ENCODE assay signal across 8 cellular contexts in genomic region chr1:46202975-46203737, GRCh38. TPM values are rescaled to one million over a fixed set of nuclear protein-coding genes. Genes with fewer than 3 reads are reported as not detected.
DNase-seq lines count a peak whose midpoint lies in the region; ATAC-seq and TF ChIP-seq lines count a peak whose summit lies in the region.

A gene with protein sequence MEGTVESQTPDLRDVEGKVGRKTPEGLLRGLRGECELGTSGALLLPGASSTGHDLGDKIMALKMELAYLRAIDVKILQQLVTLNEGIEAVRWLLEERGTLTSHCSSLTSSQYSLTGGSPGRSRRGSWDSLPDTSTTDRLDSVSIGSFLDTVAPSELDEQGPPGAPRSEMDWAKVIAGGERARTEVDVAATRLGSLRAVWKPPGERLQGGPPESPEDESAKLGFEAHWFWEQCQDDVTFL (plus strand): TSS chr1:46203334. CDS start chr1:46203427, 93 bp downstream.

- TF ChIP-seq CTCF in CD14-positive monocyte (IDR thresholded peaks at IDR 0.05), result no peak

- intact Hi-C loops in CD14-positive monocyte (cut with micrococcal nuclease), result no loop called here

- POLR2A ChIA-PET in activated CD4-positive, alpha-beta memory T cell treated with anti-CD3 and anti-CD28 coated beads, Interleukin-2, amount 10 ng/mL, durations not matched to agents 7 days and 5 days (lab: Charles Lee), result no interaction called here

- H3K27ac Mint-ChIP-seq in CD14-positive monocyte, result no peak within 1 kb of the TSS
- H3K27ac Mint-ChIP-seq in activated CD4-positive, alpha-beta memory T cell treated with anti-CD3 and anti-CD28 coated beads, Interleukin-2, amount 10 ng/mL, durations not matched to agents 7 days and 5 days, result no peak within 1 kb of the TSS

- H3K36me3 Mint-ChIP-seq in CD14-positive monocyte, result peaks cover 0 to 3% of the 10 kb centered on the region in 2 donors
- no peaks in the 10 kb centered on the region for H3K36me3 Mint-ChIP-seq in activated CD4-positive, alpha-beta memory T cell treated with anti-CD3 and anti-CD28 coated beads, Interleukin-2, amount 10 ng/mL, durations not matched to agents 7 days and 5 days (ENCODE audit: low read depth)

- no peak for TF ChIP-seq EP300 in Ishikawa (IDR thresholded peaks at IDR 0.05; ENCODE audit: borderline replicate concordance)

- CTCF ChIA-PET in activated CD4-positive, alpha-beta memory T cell treated with anti-CD3 and anti-CD28 coated beads, Interleukin-2, amount 10 ng/mL, durations not matched to agents 7 days and 5 days (lab: Charles Lee), result interaction anchor here (1.3 to 1.5 kb wide), 2 partner anchors 17 to 20 kb away, joined by 3 read pairs; no protein-coding TSS in a partner anchor

- peak within 1 kb of the TSS; percentile 78 to 97 for H3K4me3 Mint-ChIP-seq in CD14-positive monocyte
- H3K4me3 Mint-ChIP-seq in activated CD4-positive, alpha-beta memory T cell treated with anti-CD3 and anti-CD28 coated beads, Interleukin-2, amount 10 ng/mL, durations not matched to agents 7 days and 5 days, result peak within 1 kb of the TSS; percentile 56

- H3K4me1 Mint-ChIP-seq in CD14-positive monocyte, result peaks cover 29% of the 10 kb centered on the region
- peaks cover 20% of the 10 kb centered on the region for H3K4me1 Mint-ChIP-seq in activated CD4-positive, alpha-beta memory T cell treated with anti-CD3 and anti-CD28 coated beads, Interleukin-2, amount 10 ng/mL, durations not matched to agents 7 days and 5 days

- H3K9me3 Mint-ChIP-seq in CD14-positive monocyte, result peaks cover 0 to 2% (median 0%) of the 10 kb centered on the region in 7 donors
- no peaks in the 10 kb centered on the region for H3K9me3 Mint-ChIP-seq in activated CD4-positive, alpha-beta memory T cell treated with anti-CD3 and anti-CD28 coated beads, Interleukin-2, amount 10 ng/mL, durations not matched to agents 7 days and 5 days

- no peak for DNase-seq in CD14-positive monocyte (ENCODE audit: low spot score)
- DNase-seq in activated CD4-positive, alpha-beta memory T cell treated with anti-CD3 and anti-CD28 coated beads, Interleukin-2, amount 10 ng/mL, durations not matched to agents 7 days and 5 days, result peak; percentile 27
- peak; percentile 58 for DNase-seq in epidermal melanocyte (ENCODE audit: insufficient read length, low spot score)
- DNase-seq in medulla oblongata (ENCODE audit: extremely low spot score), result peak; percentile 87
- DNase-seq in stimulated activated CD8-positive, alpha-beta memory T cell treated with anti-CD3 and anti-CD28 coated beads, Interleukin-4, amount 100 ng/mL, for 48 hours, result peak; percentile 63
- DNase-seq in NCI-H446 (lab: John Stamatoyannopoulos, UW), result no peak

- TF ChIP-seq RAD21 in Ishikawa (IDR thresholded peaks at IDR 0.05; ENCODE audit: low read depth), result no peak

- no peak for ATAC-seq in GM19023 (IDR thresholded peaks at IDR 0.05; ENCODE audit: unreplicated experiment)

- H3K27me3 Mint-ChIP-seq in CD14-positive monocyte (ENCODE audit: low read depth in 3 of 3), result peaks cover 8 to 26% (median 9%) of the 10 kb centered on the region in 3 donors
- peaks cover 2% of the 10 kb centered on the region for H3K27me3 Mint-ChIP-seq in activated CD4-positive, alpha-beta memory T cell treated with anti-CD3 and anti-CD28 coated beads, Interleukin-2, amount 10 ng/mL, durations not matched to agents 7 days and 5 days

TF ChIP-seq in Ishikawa, 13 proteins besides CTCF, POLR2A, EP300 and RAD21:
- TF ChIP-seq TAF1 (IDR thresholded peaks at IDR 0.05; ENCODE audit: low read depth) (no peak), EGR1 (IDR thresholded peaks at IDR 0.05) (peak; percentile 87), YY1 (IDR thresholded peaks at IDR 0.05; ENCODE audit: low read depth) (0 out of 2 replicates have a peak, but pooled peaks have one; percentile 21), CEBPB (IDR thresholded peaks at IDR 0.05) (no peak), ZBTB7A (IDR thresholded peaks at IDR 0.05; ENCODE audit: low read depth) (peak; percentile 84; the same call in 1 of the 2 replicates), TCF12 (IDR thresholded peaks at IDR 0.05; ENCODE audit: low read depth) (no peak), CREB1 (IDR thresholded peaks at IDR 0.05; ENCODE audit: low read depth) (no peak), MAX (IDR thresholded peaks at IDR 0.05) (no peak), FOXM1 (IDR thresholded peaks at IDR 0.05; ENCODE audit: borderline replicate concordance, low read depth) (no peak), NFIC (IDR thresholded peaks at IDR 0.05) (no peak), TEAD4 (IDR thresholded peaks at IDR 0.05) (no peak)
- TF ChIP-seq, protein P1, sequence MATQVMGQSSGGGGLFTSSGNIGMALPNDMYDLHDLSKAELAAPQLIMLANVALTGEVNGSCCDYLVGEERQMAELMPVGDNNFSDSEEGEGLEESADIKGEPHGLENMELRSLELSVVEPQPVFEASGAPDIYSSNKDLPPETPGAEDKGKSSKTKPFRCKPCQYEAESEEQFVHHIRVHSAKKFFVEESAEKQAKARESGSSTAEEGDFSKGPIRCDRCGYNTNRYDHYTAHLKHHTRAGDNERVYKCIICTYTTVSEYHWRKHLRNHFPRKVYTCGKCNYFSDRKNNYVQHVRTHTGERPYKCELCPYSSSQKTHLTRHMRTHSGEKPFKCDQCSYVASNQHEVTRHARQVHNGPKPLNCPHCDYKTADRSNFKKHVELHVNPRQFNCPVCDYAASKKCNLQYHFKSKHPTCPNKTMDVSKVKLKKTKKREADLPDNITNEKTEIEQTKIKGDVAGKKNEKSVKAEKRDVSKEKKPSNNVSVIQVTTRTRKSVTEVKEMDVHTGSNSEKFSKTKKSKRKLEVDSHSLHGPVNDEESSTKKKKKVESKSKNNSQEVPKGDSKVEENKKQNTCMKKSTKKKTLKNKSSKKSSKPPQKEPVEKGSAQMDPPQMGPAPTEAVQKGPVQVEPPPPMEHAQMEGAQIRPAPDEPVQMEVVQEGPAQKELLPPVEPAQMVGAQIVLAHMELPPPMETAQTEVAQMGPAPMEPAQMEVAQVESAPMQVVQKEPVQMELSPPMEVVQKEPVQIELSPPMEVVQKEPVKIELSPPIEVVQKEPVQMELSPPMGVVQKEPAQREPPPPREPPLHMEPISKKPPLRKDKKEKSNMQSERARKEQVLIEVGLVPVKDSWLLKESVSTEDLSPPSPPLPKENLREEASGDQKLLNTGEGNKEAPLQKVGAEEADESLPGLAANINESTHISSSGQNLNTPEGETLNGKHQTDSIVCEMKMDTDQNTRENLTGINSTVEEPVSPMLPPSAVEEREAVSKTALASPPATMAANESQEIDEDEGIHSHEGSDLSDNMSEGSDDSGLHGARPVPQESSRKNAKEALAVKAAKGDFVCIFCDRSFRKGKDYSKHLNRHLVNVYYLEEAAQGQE (IDR thresholded peaks at IDR 0.05; ENCODE audit: low read depth), result no peak
- TF ChIP-seq, protein P2, sequence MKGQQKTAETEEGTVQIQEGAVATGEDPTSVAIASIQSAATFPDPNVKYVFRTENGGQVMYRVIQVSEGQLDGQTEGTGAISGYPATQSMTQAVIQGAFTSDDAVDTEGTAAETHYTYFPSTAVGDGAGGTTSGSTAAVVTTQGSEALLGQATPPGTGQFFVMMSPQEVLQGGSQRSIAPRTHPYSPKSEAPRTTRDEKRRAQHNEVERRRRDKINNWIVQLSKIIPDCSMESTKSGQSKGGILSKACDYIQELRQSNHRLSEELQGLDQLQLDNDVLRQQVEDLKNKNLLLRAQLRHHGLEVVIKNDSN (IDR thresholded peaks at IDR 0.05), result no peak

RNA-seq across cellular contexts. Expression of the gene that starts here (rescaled TPM):
- polyA plus RNA-seq in CD14-positive monocyte, result not detected
- under 1 TPM; 0.15 to 0.20 TPM for total RNA-seq in activated CD4-positive, alpha-beta memory T cell treated with anti-CD3 and anti-CD28 coated beads, Interleukin-2, amount 10 ng/mL, durations not matched to agents 7 days and 5 days

Comparison
In these comparisons a context has a peak if more than half of its experiments do, and no peak if none do; other contexts are left out.
1. Peak in DNase-seq in activated CD4-positive, alpha-beta memory T cell treated with anti-CD3 and anti-CD28 coated beads, Interleukin-2, amount 10 ng/mL, durations not matched to agents 7 days and 5 days; RNA of the gene not detected or under 1 TPM.
2. DNase-seq: peak in epidermal melanocyte (single experiment), medulla oblongata (single experiment) and stimulated activated CD8-positive, alpha-beta memory T cell treated with anti-CD3 and anti-CD28 coated beads, Interleukin-4, amount 100 ng/mL, for 48 hours (single experiment); none in CD14-positive monocyte (single experiment) and NCI-H446 (0 of 2).